Comparison of ENCODE assay signal across 8 cellular contexts in genomic region chr7:135147341-135147898, GRCh38. TPM values are rescaled to one million over a fixed set of nuclear protein-coding genes. Genes with fewer than 3 reads are reported as not detected.
DNase-seq lines count a peak whose midpoint lies in the region; ATAC-seq and TF ChIP-seq lines count a peak whose summit lies in the region.

No MANE protein-coding gene starts in this region.

- H3K27ac ChIP-seq in CD4-positive, alpha-beta T cell (ENCODE audit: low read depth, low read length), result peak overlapping the region; percentile 89

- CTCF ChIA-PET in CD4-positive, alpha-beta T cell (lab: Charles Lee), result interaction anchor here (1.7 to 7.2 kb wide), 2 partner anchors 22 to 161 kb away, joined by 15 to 53 read pairs; partner anchors contain the start of genes AGBL3 and CYREN
- CTCF ChIA-PET in activated CD4-positive, alpha-beta memory T cell treated with anti-CD3 and anti-CD28 coated beads for 36 hours (lab: Charles Lee), result interaction anchor here (1.0 to 6.9 kb wide), 6 partner anchors 10 to 515 kb away, joined by 3 to 65 read pairs (median 5); partner anchors contain the start of genes AGBL3, CYREN and STMP1

- H3K9me3 ChIP-seq in CD4-positive, alpha-beta T cell (ENCODE audit: control insufficient read depth, low read length), result no peaks in the 10 kb centered on the region

- intact Hi-C loops in CD4-positive, alpha-beta T cell (cut with DNase I, micrococcal nuclease), result loop anchor here (5.0 to 10.0 kb wide), 3 partner anchors 160 to 503 kb away; partner anchors contain the start of genes AGBL3 (in 1 of the 2) and BPGM (in 1 of the 2)
- intact Hi-C loops in activated CD4-positive, alpha-beta memory T cell treated with anti-CD3 and anti-CD28 coated beads for 36 hours (cut with micrococcal nuclease), result loop anchor here (5.0 kb wide), 5 partner anchors 280 to 830 kb away; partner anchors contain the start of genes AKR1B1, MTPN, NUP205 and STMP1
- intact Hi-C loops in left ventricle myocardium superior (cut with micrococcal nuclease), result loop anchor here (10.0 kb wide), 1 partner anchor 153 kb away; no protein-coding TSS in a partner anchor

- H3K27ac Mint-ChIP-seq in CD4-positive, alpha-beta T cell, result peak overlapping the region; percentile 98
- peak overlapping the region; percentile 95 for H3K27ac Mint-ChIP-seq in activated CD4-positive, alpha-beta memory T cell treated with anti-CD3 and anti-CD28 coated beads for 36 hours
- H3K27ac Mint-ChIP-seq in stimulated activated naive CD8-positive, alpha-beta T cell treated with anti-CD3 and anti-CD28 coated beads, Interleukin-15, amount 100 ng/mL, for 72 hours, result peak overlapping the region; percentile 92 to 98

- H3K9me3 Mint-ChIP-seq in CD4-positive, alpha-beta T cell, result no peaks in the 10 kb centered on the region
- H3K9me3 Mint-ChIP-seq in activated CD4-positive, alpha-beta memory T cell treated with anti-CD3 and anti-CD28 coated beads for 36 hours, result no peaks in the 10 kb centered on the region
- H3K9me3 Mint-ChIP-seq in stimulated activated naive CD8-positive, alpha-beta T cell treated with anti-CD3 and anti-CD28 coated beads, Interleukin-15, amount 100 ng/mL, for 72 hours, result no peaks in the 10 kb centered on the region

- peaks cover 74% of the 10 kb centered on the region for H3K4me1 Mint-ChIP-seq in CD4-positive, alpha-beta T cell (ENCODE audit: low read depth)
- H3K4me1 Mint-ChIP-seq in activated CD4-positive, alpha-beta memory T cell treated with anti-CD3 and anti-CD28 coated beads for 36 hours (ENCODE audit: low read depth), result peaks cover 55% of the 10 kb centered on the region
- H3K4me1 Mint-ChIP-seq in stimulated activated naive CD8-positive, alpha-beta T cell treated with anti-CD3 and anti-CD28 coated beads, Interleukin-15, amount 100 ng/mL, for 72 hours, result peaks cover 54% of the 10 kb centered on the region

- ATAC-seq in CD4-positive, alpha-beta T cell (ENCODE audit: poor library complexity), result peak; percentile 25
- ATAC-seq in HG02588 (IDR thresholded peaks at IDR 0.05; ENCODE audit: unreplicated experiment) (peak; percentile 18), left ventricle myocardium superior (peak; percentile 74), GM21390 (IDR thresholded peaks at IDR 0.05; ENCODE audit: unreplicated experiment) (no peak)
- peak; percentile 24 for ATAC-seq in stimulated activated naive CD8-positive, alpha-beta T cell treated with anti-CD3 and anti-CD28 coated beads, Interleukin-15, amount 100 ng/mL, for 72 hours

- POLR2A ChIA-PET in CD4-positive, alpha-beta T cell (lab: Charles Lee), result interaction anchor here (0.7 to 4.7 kb wide), 22 partner anchors 10 to 830 kb away, joined by 3 to 111 read pairs (median 5); partner anchors contain the start of genes AGBL3, AKR1B1, BPGM and CNOT4
- POLR2A ChIA-PET in activated CD4-positive, alpha-beta memory T cell treated with anti-CD3 and anti-CD28 coated beads for 36 hours (lab: Charles Lee), result interaction anchor here (1.1 to 2.4 kb wide), 10 partner anchors 11 to 500 kb away, joined by 3 to 32 read pairs (median 8); partner anchors contain the start of genes AGBL3, CYREN and WDR91

- peak in 1 of 10 experiments; percentile 40 for DNase-seq in CD4-positive, alpha-beta T cell
- no peak for DNase-seq in activated CD4-positive, alpha-beta memory T cell treated with anti-CD3 and anti-CD28 coated beads for 36 hours
- DNase-seq in left ventricle myocardium superior (no peak), NCI-H2107 treated with DMSO at 0.1 percent for 48 hours (lab: John Stamatoyannopoulos, UW; ENCODE audit: unreplicated experiment) (no peak)
- peak; percentile 31 to 39 for DNase-seq in stimulated activated naive CD8-positive, alpha-beta T cell treated with anti-CD3 and anti-CD28 coated beads, Interleukin-15, amount 100 ng/mL, for 72 hours
- no peak for DNase-seq in stimulated activated CD4-positive, alpha-beta T cell treated with anti-CD3 and anti-CD28 coated beads, Interleukin-4, amount 100 ng/mL, for 4 hours

- no peaks in the 10 kb centered on the region for H3K27me3 Mint-ChIP-seq in CD4-positive, alpha-beta T cell
- no peaks in the 10 kb centered on the region for H3K27me3 Mint-ChIP-seq in activated CD4-positive, alpha-beta memory T cell treated with anti-CD3 and anti-CD28 coated beads for 36 hours
- H3K27me3 Mint-ChIP-seq in stimulated activated naive CD8-positive, alpha-beta T cell treated with anti-CD3 and anti-CD28 coated beads, Interleukin-15, amount 100 ng/mL, for 72 hours, result no peaks in the 10 kb centered on the region

- no peak for TF ChIP-seq CTCF in CD4-positive, alpha-beta T cell (IDR thresholded peaks at IDR 0.05)

- H3K36me3 Mint-ChIP-seq in CD4-positive, alpha-beta T cell (ENCODE audit: low read depth), result peaks cover 37% of the 10 kb centered on the region
- peaks cover 25% of the 10 kb centered on the region for H3K36me3 Mint-ChIP-seq in activated CD4-positive, alpha-beta memory T cell treated with anti-CD3 and anti-CD28 coated beads for 36 hours

- no peaks in the 10 kb centered on the region for H3K27me3 ChIP-seq in CD4-positive, alpha-beta T cell (ENCODE audit: control insufficient read depth, insufficient read depth, low read length)

- peak overlapping the region; percentile 91 for H3K4me3 Mint-ChIP-seq in CD4-positive, alpha-beta T cell
- peak overlapping the region; percentile 83 for H3K4me3 Mint-ChIP-seq in activated CD4-positive, alpha-beta memory T cell treated with anti-CD3 and anti-CD28 coated beads for 36 hours
- H3K4me3 Mint-ChIP-seq in stimulated activated naive CD8-positive, alpha-beta T cell treated with anti-CD3 and anti-CD28 coated beads, Interleukin-15, amount 100 ng/mL, for 72 hours, result peak overlapping the region; percentile 75 to 92

RNA-seq across cellular contexts. Expression of gene TMEM140, which starts 0.5 kb away (rescaled TPM):
- total RNA-seq in CD4-positive, alpha-beta T cell, result 10 to 100 TPM; 27.7 to 32.2 TPM
- total RNA-seq in activated CD4-positive, alpha-beta memory T cell treated with anti-CD3 and anti-CD28 coated beads for 36 hours, result 1 to 10 TPM; 8.6 to 10.0 TPM
- total RNA-seq in left ventricle myocardium superior, result 16.5 TPM

RNA-seq across cellular contexts. Expression of gene CYREN, which starts 23.1 kb away (rescaled TPM):
- 10 to 100 TPM; 14.0 to 15.8 TPM for total RNA-seq in CD4-positive, alpha-beta T cell
- total RNA-seq in activated CD4-positive, alpha-beta memory T cell treated with anti-CD3 and anti-CD28 coated beads for 36 hours, result 10 to 100 TPM; 41.6 to 43.6 TPM
- 25.2 TPM for total RNA-seq in left ventricle myocardium superior

Comparison
In these comparisons a context has a peak if more than half of its experiments do, and no peak if none do; other contexts are left out.
1. DNase-seq: peak in stimulated activated naive CD8-positive, alpha-beta T cell treated with anti-CD3 and anti-CD28 coated beads, Interleukin-15, amount 100 ng/mL, for 72 hours (2 of 2); none in activated CD4-positive, alpha-beta memory T cell treated with anti-CD3 and anti-CD28 coated beads for 36 hours (single experiment), left ventricle myocardium superior (single experiment), stimulated activated CD4-positive, alpha-beta T cell treated with anti-CD3 and anti-CD28 coated beads, Interleukin-4, amount 100 ng/mL, for 4 hours (0 of 2) and NCI-H2107 treated with DMSO at 0.1 percent for 48 hours (single experiment).
2. Peak in every context shown above with its lines, with median percentiles within 50 percentile points of each other: H3K27ac Mint-ChIP-seq and H3K4me3 Mint-ChIP-seq.